15 cellular contexts compared by ENCODE assay signal in genomic region chr4:136927172-136927571, GRCh38.
DNase-seq lines count a peak whose midpoint lies in the region; ATAC-seq and TF ChIP-seq lines count a peak whose summit lies in the region.
"Had no signal": no experiment of that assay in that cellular context is flagged by ENCODE, and none has a peak within 500 bp of the region (broad histone marks: within the 10 kb centered on the region; RNA-seq: fewer than 3 reads in every experiment).

No MANE protein-coding gene starts in this region.

- H3K79me2 ChIP-seq in PC-3 (ENCODE audit: low read length) = no peaks in the 10 kb centered on the region

- H3K4me3 ChIP-seq in PC-3 (ENCODE audit: low read length) = no peak overlapping the region
- no peak overlapping the region for H3K4me3 ChIP-seq in choroid plexus epithelial cell (ENCODE audit: low read depth, low read length)
- H3K4me3 ChIP-seq: ascending aorta, lung had no signal

- CTCF ChIA-PET in PC-3 (lab: Charles Lee) = no interaction called here

- intact Hi-C loops in PC-3 (cut with micrococcal nuclease) = no loop called here

- H3F3A ChIP-seq in PC-3 (ENCODE audit: low read length, unreplicated experiment) = no peaks in the 10 kb centered on the region

- H3K9me2 ChIP-seq in PC-3 (replicated peaks; ENCODE audit: low read length) = no peaks in the 10 kb centered on the region

- H3K27me3 ChIP-seq in PC-3 (ENCODE audit: low read length) = no peaks in the 10 kb centered on the region
- H3K27me3 ChIP-seq: ascending aorta had no signal

- POLR2A ChIA-PET in PC-3 (lab: Charles Lee; ENCODE audit: unreplicated experiment) = no interaction called here

- no peak overlapping the region for H3K9ac ChIP-seq in PC-3 (ENCODE audit: low read length)

- no peak overlapping the region for H2AFZ ChIP-seq in PC-3 (ENCODE audit: low read length)

- no peak overlapping the region for H3K4me2 ChIP-seq in PC-3 (ENCODE audit: low read length)

- H3K4me1 ChIP-seq in PC-3 (ENCODE audit: insufficient read depth, low read length) = no peaks in the 10 kb centered on the region
- H3K4me1 ChIP-seq: ascending aorta had no signal

- no peak for TF ChIP-seq CTCF in PC-3 (conservative IDR thresholded peaks at IDR 0.05; ENCODE audit: low read depth, low read length)
- TF ChIP-seq CTCF in choroid plexus epithelial cell (conservative IDR thresholded peaks at IDR 0.05; ENCODE audit: low read depth, low read length) = no peak

- H3K9me3 ChIP-seq in PC-3 (ENCODE audit: low read length) = no peaks in the 10 kb centered on the region
- H3K9me3 ChIP-seq: ascending aorta had no signal

- no TSS peak for BruUV-seq in PC-3 (replicated peaks; lab: Mats Ljungman, UMichigan)

- no peak overlapping the region for H3K27ac ChIP-seq in PC-3 (ENCODE audit: low read length)
- H3K27ac ChIP-seq: ascending aorta had no signal

- DNase-seq in GM04503 (ENCODE audit: low read depth) (peak; percentile 1), PC-3 (peak; percentile 62), choroid plexus epithelial cell (ENCODE audit: low read depth) (peak; percentile 55), myocyte (ENCODE audit: low read depth) (peak; percentile 50), NAMALWA (ENCODE audit: low spot score) (no peak), NCI-H526 (lab: John Stamatoyannopoulos, UW) (no peak), NCI-H510A treated with DMSO at 0.1 percent for 48 hours (lab: John Stamatoyannopoulos, UW) (no peak)
- DNase-seq: activated effector memory CD4-positive, alpha-beta T cell treated with anti-CD3 and anti-CD28 coated beads, Interleukin-2, amount 50 U/mL, for 16 hours; foreskin melanocyte; nephron progenitor cell; SHP77; T-helper 2 cell had no signal

- H3K36me3 ChIP-seq in PC-3 (ENCODE audit: low read depth, low read length) = no peaks in the 10 kb centered on the region
- H3K36me3 ChIP-seq: ascending aorta had no signal

- no peaks in the 10 kb centered on the region for H4K20me1 ChIP-seq in PC-3 (ENCODE audit: low read length)

- ATAC-seq in PC-3 = peak; percentile 37; the same call in 1 of the 2 replicates
- no peak for ATAC-seq in HG03521 (IDR thresholded peaks at IDR 0.05; ENCODE audit: unreplicated experiment)

Comparison
In these comparisons a context has a peak if more than half of its experiments do, and no peak if none do; other contexts are left out.
1. DNase-seq: peak in GM04503 (single experiment), PC-3 (single experiment), choroid plexus epithelial cell (single experiment) and myocyte (single experiment); none in NAMALWA (single experiment), NCI-H526 (0 of 2) and NCI-H510A treated with DMSO at 0.1 percent for 48 hours (single experiment).